In genomic region chr17:39183045-39183444, GRCh38 we compare ENCODE assay signal across 2 cellular contexts.
A peak's percentile ranks its signal among the peaks of the same experiment; 100 is the strongest.
TF ChIP-seq lines count a peak whose summit lies in the region.

No MANE protein-coding gene starts in this region.

TF ChIP-seq in HepG2, 621 proteins besides CTCF, POLR2A, EP300 and RAD21:
- TF ChIP-seq CEBPB (IDR thresholded peaks at IDR 0.05; ENCODE audit: borderline replicate concordance, low read depth, low read length) (peak; percentile 41; the same call in 1 of the 2 replicates), TARDBP (CRISPR knock-in tag; IDR thresholded peaks at IDR 0.05) (no peak), NR2F2 (IDR thresholded peaks at IDR 0.05; ENCODE audit: borderline replicate concordance, low read depth) (no peak), MBNL3 (CRISPR knock-in tag; conservative IDR thresholded peaks at IDR 0.05) (no peak), ATF7 (IDR thresholded peaks at IDR 0.05) (peak; percentile 43; the same call in 1 of the 2 replicates), ATF7 (CRISPR knock-in tag; IDR thresholded peaks at IDR 0.05) (no peak)

TF ChIP-seq in WTC11, 78 proteins besides CTCF, POLR2A, EP300 and RAD21:
- TF ChIP-seq ETV6 (CRISPR knock-in tag; IDR thresholded peaks at IDR 0.05): no peak
- no peak for TF ChIP-seq E2F1 (CRISPR knock-in tag; IDR thresholded peaks at IDR 0.05)
- TF ChIP-seq ZNF219 (CRISPR knock-in tag; IDR thresholded peaks at IDR 0.05; ENCODE audit: borderline replicate concordance): no peak
- TF ChIP-seq MYBL2 (CRISPR knock-in tag; IDR thresholded peaks at IDR 0.05): no peak
- TF ChIP-seq JAZF1 (CRISPR knock-in tag; IDR thresholded peaks at IDR 0.05): no peak
- TF ChIP-seq CDX4 (CRISPR knock-in tag; IDR thresholded peaks at IDR 0.05; ENCODE audit: borderline replicate concordance): no peak
- no peak for TF ChIP-seq PREB (CRISPR knock-in tag; IDR thresholded peaks at IDR 0.05; ENCODE audit: borderline replicate concordance)
- TF ChIP-seq IRF2 (CRISPR knock-in tag; IDR thresholded peaks at IDR 0.05; ENCODE audit: borderline replicate concordance, low read depth): no peak
- no peak for TF ChIP-seq ZBTB21 (CRISPR knock-in tag; IDR thresholded peaks at IDR 0.05; ENCODE audit: borderline replicate concordance)
- TF ChIP-seq GABPB1 (CRISPR knock-in tag; IDR thresholded peaks at IDR 0.05): no peak
- no peak for TF ChIP-seq ZNF263 (CRISPR knock-in tag; IDR thresholded peaks at IDR 0.05; ENCODE audit: low read depth)
- no peak for TF ChIP-seq SP1 (CRISPR knock-in tag; conservative IDR thresholded peaks at IDR 0.05)
- no peak for TF ChIP-seq ATF3 (CRISPR knock-in tag; conservative IDR thresholded peaks at IDR 0.05)
- no peak for TF ChIP-seq NFATC4 (CRISPR knock-in tag; IDR thresholded peaks at IDR 0.05)
- TF ChIP-seq ESRRA (CRISPR knock-in tag; IDR thresholded peaks at IDR 0.05; ENCODE audit: borderline replicate concordance): no peak
- no peak for TF ChIP-seq TP53 (CRISPR knock-in tag; IDR thresholded peaks at IDR 0.05)
- no peak for TF ChIP-seq ATF1 (CRISPR knock-in tag; IDR thresholded peaks at IDR 0.05)
